In the genomic region with DNA sequence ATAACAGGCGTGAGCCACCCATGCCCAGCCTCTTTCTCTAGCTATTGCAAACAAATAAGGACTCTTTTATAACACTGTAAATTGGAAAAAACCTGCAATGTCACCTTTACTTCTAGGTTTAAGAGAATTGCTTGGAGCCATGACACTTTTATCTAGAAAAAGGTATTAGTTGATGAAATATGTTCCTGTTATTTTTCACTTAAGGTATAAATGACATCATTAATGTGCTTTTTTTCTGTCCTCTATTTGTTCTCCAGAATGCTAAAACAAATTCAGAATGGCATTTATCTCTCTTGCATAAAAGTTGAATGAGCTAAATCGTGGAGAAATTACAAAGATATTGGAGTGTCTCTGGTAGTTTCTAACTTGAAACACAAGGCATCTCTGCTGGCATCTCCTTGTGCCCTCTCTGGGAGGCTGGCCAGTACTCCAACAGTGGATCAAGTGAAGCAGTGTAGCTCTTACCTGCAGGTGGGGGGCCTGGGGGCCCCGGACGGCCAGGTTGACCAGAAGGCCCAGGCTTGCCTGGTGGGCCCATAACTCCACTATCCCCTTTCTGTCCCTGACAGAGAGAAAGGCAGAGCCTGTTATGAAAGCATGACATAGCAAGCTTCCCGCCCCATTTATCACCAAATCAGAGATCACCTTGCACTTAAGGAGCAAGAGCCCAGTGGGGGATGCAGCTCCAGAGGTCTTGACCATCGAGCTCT, we compare ENCODE assay signal across 2 cellular contexts.
TF ChIP-seq lines count a peak whose summit lies in the region.

No MANE protein-coding gene starts in this region.

TF ChIP-seq in HepG2, 621 proteins besides CTCF, POLR2A, EP300 and RAD21:
- TF ChIP-seq, protein P1, sequence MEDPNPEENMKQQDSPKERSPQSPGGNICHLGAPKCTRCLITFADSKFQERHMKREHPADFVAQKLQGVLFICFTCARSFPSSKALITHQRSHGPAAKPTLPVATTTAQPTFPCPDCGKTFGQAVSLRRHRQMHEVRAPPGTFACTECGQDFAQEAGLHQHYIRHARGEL (CRISPR knock-in tag; IDR thresholded peaks at IDR 0.05): no peak
- TF ChIP-seq ATF7 (IDR thresholded peaks at IDR 0.05): peak; percentile 62; the same call in 1 of the 2 replicates
- TF ChIP-seq ATF7 (CRISPR knock-in tag; IDR thresholded peaks at IDR 0.05): no peak

TF ChIP-seq in GM12878, 131 proteins besides CTCF, POLR2A, EP300 and RAD21:
- no peak for TF ChIP-seq SPI1 (IDR thresholded peaks at IDR 0.05; ENCODE audit: borderline replicate concordance, insufficient read depth, low read depth, low read length)
- peak; percentile 44; the same call in 1 of the 2 replicates for TF ChIP-seq ATF7 (IDR thresholded peaks at IDR 0.05; ENCODE audit: low read depth)
TF ChIP-seq in GM12878: peak in this region for 1.
